In the genomic region with DNA sequence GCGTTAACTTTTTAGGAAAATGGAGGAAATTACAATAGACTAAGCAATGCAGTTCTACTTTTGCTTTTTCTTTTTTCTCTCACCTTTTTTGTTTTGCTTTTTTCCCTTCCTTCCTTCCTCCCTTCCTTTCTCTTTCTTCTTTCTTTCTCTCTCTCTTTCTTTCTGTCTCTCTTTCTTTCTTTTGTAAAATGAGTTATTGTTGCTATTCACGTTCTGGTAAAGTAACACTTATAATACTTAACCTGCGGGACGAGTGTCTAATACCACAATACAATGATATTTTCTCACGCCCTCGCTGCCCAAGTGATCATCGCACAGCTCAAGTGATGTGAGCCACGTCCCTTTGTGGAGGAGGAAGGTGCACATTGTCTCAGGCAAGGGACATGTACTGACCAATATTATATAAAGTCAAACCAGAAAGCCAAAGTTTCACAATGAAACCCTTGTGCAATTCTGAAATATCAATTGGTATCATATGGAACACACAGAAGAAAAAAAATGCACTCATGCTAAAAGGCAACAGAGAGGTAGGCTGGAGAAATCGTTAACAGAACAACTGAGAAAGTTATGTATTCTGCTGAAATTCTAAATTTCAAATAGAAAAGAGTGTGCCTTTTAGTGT, we compare ENCODE assay signal across 10 cellular contexts. TPM values are rescaled to one million over a fixed set of nuclear protein-coding genes. Genes with fewer than 3 reads are reported as not detected.
A peak's percentile ranks its signal among the peaks of the same experiment; 100 is the strongest.
DNase-seq lines count a peak whose midpoint lies in the region; ATAC-seq and TF ChIP-seq lines count a peak whose summit lies in the region.
"Had no signal": no experiment of that assay in that cellular context is flagged by ENCODE, and none has a peak within 500 bp of the region (broad histone marks: within the 10 kb centered on the region; RNA-seq: fewer than 3 reads in every experiment).

No MANE protein-coding gene starts in this region.

- POLR2A ChIA-PET in CD8-positive, alpha-beta T cell (lab: Charles Lee) = no interaction called here

- H3K79me2 ChIP-seq in OCI-LY3 (ENCODE audit: low read length) = no peaks in the 10 kb centered on the region

- peaks cover 25% of the 10 kb centered on the region for H3K27me3 Mint-ChIP-seq in CD8-positive, alpha-beta T cell (ENCODE audit: low read depth)

- no peak overlapping the region for H2AFZ ChIP-seq in OCI-LY3 (ENCODE audit: low read depth, low read length)

- no peaks in the 10 kb centered on the region for H3K9me3 Mint-ChIP-seq in CD8-positive, alpha-beta T cell

- H3K9ac ChIP-seq in OCI-LY3 (ENCODE audit: low read length) = no peak overlapping the region

- no peaks in the 10 kb centered on the region for H4K20me1 ChIP-seq in OCI-LY3 (ENCODE audit: insufficient read depth, low read length)

- peaks cover 10% of the 10 kb centered on the region for H3K4me1 ChIP-seq in CD8-positive, alpha-beta T cell (ENCODE audit: insufficient read depth, low read length)
- H3K4me1 ChIP-seq in OCI-LY3 (ENCODE audit: low read length) = peaks cover 17% of the 10 kb centered on the region
- peaks cover 8 to 29% (median 10%) of the 10 kb centered on the region in 3 donors for H3K4me1 ChIP-seq in esophagus squamous epithelium
- H3K4me1 ChIP-seq in prostate gland (replicated peaks) = no peaks in the 10 kb centered on the region

- CTCF ChIA-PET in CD8-positive, alpha-beta T cell (lab: Charles Lee) = interaction anchor here (5.4 kb wide), 1 partner anchor 31 kb away, joined by 33 read pairs; no protein-coding TSS in a partner anchor

- no peak for ATAC-seq in CD8-positive, alpha-beta T cell

- no peak overlapping the region for H3K27ac ChIP-seq in CD8-positive, alpha-beta T cell (ENCODE audit: low read depth, low read length)
- H3K27ac ChIP-seq in OCI-LY3 (ENCODE audit: low read length) (no peak overlapping the region), esophagus squamous epithelium (peak overlapping the region in 3 of 4 donors; percentile 85 to 89 (median 88)), prostate gland (peak overlapping the region in 1 of 2 donors; percentile 68)

- TF ChIP-seq POLR2A in esophagus squamous epithelium (IDR thresholded peaks at IDR 0.05) (no peak), prostate gland (IDR thresholded peaks at IDR 0.05) (no peak)

- no peak for DNase-seq in CD8-positive, alpha-beta T cell
- DNase-seq in esophagus squamous epithelium (lab: John Stamatoyannopoulos, UW) (no peak), prostate gland (ENCODE audit: low spot score) (no peak), islet precursor cell (no peak), UCSD-AML1 (lab: John Stamatoyannopoulos, UW; ENCODE audit: unreplicated experiment) (no peak), OCI-M2 (lab: John Stamatoyannopoulos, UW; ENCODE audit: unreplicated experiment) (no peak)
- no peak for DNase-seq in stimulated activated CD4-positive, alpha-beta T cell treated with anti-CD3 and anti-CD28 coated beads, Interleukin-12 subunit alpha, Interleukin-12 subunit beta, amount 100 ng/mL, for 4 hours
- DNase-seq: activated CD4-positive, CD25-positive, alpha-beta regulatory T cell; NCI-H1092 had no signal

- H3K27ac Mint-ChIP-seq in CD8-positive, alpha-beta T cell = no peak overlapping the region

- WGBS in esophagus squamous epithelium, 2 donors = 36 to 56% methylated on average over 9 of the region's 9 CpGs
- 44% methylated on average over 9 of the region's 9 CpGs for WGBS in prostate gland

- no peaks in the 10 kb centered on the region for H3K36me3 ChIP-seq in CD8-positive, alpha-beta T cell (ENCODE audit: insufficient read depth, low read length)
- H3K36me3 ChIP-seq in OCI-LY3 (replicated peaks; ENCODE audit: low read depth, low read length) (no peaks in the 10 kb centered on the region), esophagus squamous epithelium (no peaks in the 10 kb centered on the region), prostate gland (no peaks in the 10 kb centered on the region)

- peak overlapping the region; percentile 79 for H3K4me3 Mint-ChIP-seq in CD8-positive, alpha-beta T cell

- H3K4me1 Mint-ChIP-seq in CD8-positive, alpha-beta T cell (ENCODE audit: low read depth) = peaks cover 14% of the 10 kb centered on the region

- no peaks in the 10 kb centered on the region for H3K9me3 ChIP-seq in CD8-positive, alpha-beta T cell (ENCODE audit: low read length)
- H3K9me3 ChIP-seq in OCI-LY3 (ENCODE audit: insufficient read depth, low read length) (no peaks in the 10 kb centered on the region), esophagus squamous epithelium (no peaks in the 10 kb centered on the region), prostate gland (no peaks in the 10 kb centered on the region)

- intact Hi-C loops in CD8-positive, alpha-beta T cell (cut with DNase I, micrococcal nuclease) = no loop called here
- intact Hi-C loops in esophagus squamous epithelium (cut with DNase I) (no loop called here), prostate gland (cut with DNase I) (no loop called here)

- no peaks in the 10 kb centered on the region for H3K27me3 ChIP-seq in CD8-positive, alpha-beta T cell (ENCODE audit: insufficient read depth, low read length)
- H3K27me3 ChIP-seq in OCI-LY3 (ENCODE audit: low read depth, low read length) = no peaks in the 10 kb centered on the region
- peaks cover 0 to 30% (median 0%) of the 10 kb centered on the region in 4 donors for H3K27me3 ChIP-seq in esophagus squamous epithelium
- H3K27me3 ChIP-seq in prostate gland (replicated peaks; ENCODE audit: insufficient read depth) = no peaks in the 10 kb centered on the region

- no peak overlapping the region for H3K4me3 ChIP-seq in CD8-positive, alpha-beta T cell (ENCODE audit: low read depth, low read length)
- peak overlapping the region; percentile 83 for H3K4me3 ChIP-seq in OCI-LY3 (ENCODE audit: low read length)
- peak overlapping the region; percentile 41 to 75 (median 63) for H3K4me3 ChIP-seq in esophagus squamous epithelium
- H3K4me3 ChIP-seq in prostate gland = peak overlapping the region; percentile 49 to 56

- H3K36me3 Mint-ChIP-seq in CD8-positive, alpha-beta T cell = no peaks in the 10 kb centered on the region

- no peak for TF ChIP-seq CTCF in CD8-positive, alpha-beta T cell (IDR thresholded peaks at IDR 0.05)
- TF ChIP-seq CTCF in OCI-LY3 (IDR thresholded peaks at IDR 0.05; ENCODE audit: low read depth, low read length) (no peak), esophagus squamous epithelium (IDR thresholded peaks at IDR 0.05) (no peak), prostate gland (IDR thresholded peaks at IDR 0.05) (no peak)

- H3K4me2 ChIP-seq in OCI-LY3 (ENCODE audit: low read length) = peak overlapping the region; percentile 90

RNA-seq across cellular contexts. Expression of gene JAM2, which starts 1.7 kb away (rescaled TPM):
- total RNA-seq in CD8-positive, alpha-beta T cell = not detected
- total RNA-seq in esophagus squamous epithelium (10 to 100 TPM in 1 of 4 donors, 1 to 10 TPM in 2, under 1 TPM in 1; 0.38 to 10.5 (median 2.5) TPM), prostate gland (10 to 100 TPM in 1 of 2 donors, 1 to 10 TPM in 1; 8.2 to 66.6 TPM)

RNA-seq across cellular contexts. Expression of gene MRPL39, which starts 33.5 kb away (rescaled TPM):
- total RNA-seq in CD8-positive, alpha-beta T cell = 10 to 100 TPM; 13.8 to 17.4 TPM
- total RNA-seq in esophagus squamous epithelium (10 to 100 TPM; 12.5 to 30.5 (median 28.1) TPM), prostate gland (10 to 100 TPM; 15.4 to 15.8 TPM)

Comparison
In these comparisons a context has a peak if more than half of its experiments do, and no peak if none do; other contexts are left out.
1. H3K27ac ChIP-seq: peak in esophagus squamous epithelium (3 of 4); none in CD8-positive, alpha-beta T cell (single experiment) and OCI-LY3 (single experiment).